In the genomic region with DNA sequence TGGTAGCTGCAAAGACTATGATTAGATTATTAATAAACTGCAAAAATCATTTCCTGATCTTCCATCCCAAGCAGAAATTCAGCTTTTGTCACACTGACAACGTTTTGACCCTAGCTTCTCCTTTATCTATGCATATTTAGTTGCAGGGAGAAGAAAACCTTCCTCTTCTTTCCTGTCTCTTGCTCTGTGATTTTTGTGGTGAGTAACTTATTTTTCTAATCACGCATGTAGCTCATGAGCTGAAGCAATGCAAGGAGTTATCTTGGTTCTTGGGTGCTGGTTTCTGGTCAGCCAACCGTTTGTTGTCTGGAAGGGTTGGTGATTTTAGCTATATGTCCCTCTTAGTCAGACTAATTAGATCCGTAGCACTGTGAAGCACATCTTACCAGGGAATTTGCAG, we compare ENCODE assay signal across 27 cellular contexts.
"Had no signal": no experiment of that assay in that cellular context is flagged by ENCODE, and none has a peak within 500 bp of the region (broad histone marks: within the 10 kb centered on the region; RNA-seq: fewer than 3 reads in every experiment).

No MANE protein-coding gene starts in this region.

- H3K4me3 Mint-ChIP-seq: naive thymus-derived CD4-positive, alpha-beta T cell; nephron; neural progenitor cell; type B pancreatic cell had no signal

- H3K27me3 ChIP-seq: dorsolateral prefrontal cortex, gastrocnemius medialis, heart left ventricle, hepatocyte, neural progenitor cell, right atrium auricular region, testis, tibial artery had no signal

- DNase-seq: dorsolateral prefrontal cortex; effector CD4-positive, alpha-beta T cell; foreskin fibroblast; gastrocnemius medialis; heart left ventricle; kidney; mesendoderm; midbrain; naive thymus-derived CD4-positive, alpha-beta T cell; stimulated activated CD4-positive, alpha-beta T cell treated with anti-CD3 and anti-CD28 coated beads, Interleukin-12 subunit alpha, Interleukin-12 subunit beta, amount 100 ng/mL, for 4 hours; stimulated activated CD4-positive, alpha-beta T cell treated with anti-CD3 and anti-CD28 coated beads, Interleukin-1b, Interleukin-23, amount 100 ng/mL, for 48 hours; stimulated activated CD4-positive, alpha-beta T cell treated with anti-CD3 and anti-CD28 coated beads, Interleukin-4, amount 100 ng/mL, for 1 hour; stimulated activated CD8-positive, alpha-beta memory T cell treated with anti-CD3 and anti-CD28 coated beads, Interleukin-4, amount 100 ng/mL, for 48 hours; stimulated activated naive CD4-positive, alpha-beta T cell treated with Interleukin-2 at 50 U/mL for 16 hours; substantia nigra; testis; tibial artery had no signal

- H3K9me3 ChIP-seq: gastrocnemius medialis, prostate gland, right atrium auricular region, testis, tibial artery had no signal

- H3K36me3 Mint-ChIP-seq: naive thymus-derived CD4-positive, alpha-beta T cell; neural progenitor cell; type B pancreatic cell had no signal

- H3K4me3 ChIP-seq: dorsolateral prefrontal cortex, gastrocnemius medialis, heart left ventricle, hepatocyte, neural progenitor cell, prostate gland, right atrium auricular region, smooth muscle cell, testis, tibial artery had no signal

- H3K27ac ChIP-seq: dorsolateral prefrontal cortex, gastrocnemius medialis, heart left ventricle, hepatocyte, neural progenitor cell, parathyroid adenoma, prostate gland, right atrium auricular region, testis, tibial artery had no signal

- H3K27ac Mint-ChIP-seq: naive thymus-derived CD4-positive, alpha-beta T cell; nephron; neural progenitor cell; type B pancreatic cell had no signal

- H3K4me1 Mint-ChIP-seq: neural progenitor cell had no signal

- H3K36me3 ChIP-seq: gastrocnemius medialis, heart left ventricle, neural progenitor cell, prostate gland, right atrium auricular region, tibial artery had no signal

- H3K9me3 Mint-ChIP-seq: naive thymus-derived CD4-positive, alpha-beta T cell; neural progenitor cell had no signal

- H3K27me3 Mint-ChIP-seq: type B pancreatic cell had no signal

- H3K4me1 ChIP-seq: gastrocnemius medialis, neural progenitor cell, parathyroid adenoma, prostate gland, right atrium auricular region, testis, tibial artery had no signal

- ATAC-seq: gastrocnemius medialis; heart left ventricle; left lobe of liver; naive thymus-derived CD4-positive, alpha-beta T cell; sciatic nerve had no signal
